Comparison of ENCODE assay signal across 11 cellular contexts in genomic region chr12:32217354-32218310, GRCh38.
DNase-seq lines count a peak whose midpoint lies in the region.
"Had no signal": no experiment of that assay in that cellular context is flagged by ENCODE, and none has a peak within 500 bp of the region (broad histone marks: within the 10 kb centered on the region; RNA-seq: fewer than 3 reads in every experiment).

No MANE protein-coding gene starts in this region.

- no peaks in the 10 kb centered on the region for H3K4me1 ChIP-seq in HAP-1
- H3K4me1 ChIP-seq: neural progenitor cell had no signal

- H3K27me3 ChIP-seq in HAP-1 (ENCODE audit: low read depth): no peaks in the 10 kb centered on the region
- H3K27me3 ChIP-seq: neural progenitor cell had no signal

- in situ Hi-C loops in HAP-1 (cut with MboI; ENCODE audit: low sequenced_read_pairs): no loop called here

- peaks cover 38% of the 10 kb centered on the region for H3K36me3 ChIP-seq in HAP-1 (replicated peaks)

- H3K27ac ChIP-seq in epithelial cell of prostate: no peak overlapping the region
- H3K27ac ChIP-seq: neural progenitor cell had no signal

- H3K4me3 ChIP-seq in skeletal muscle cell (ENCODE audit: low read depth, low read length) (no peak overlapping the region), HAP-1 (no peak overlapping the region)
- H3K4me3 ChIP-seq: neural progenitor cell had no signal

- no peaks in the 10 kb centered on the region for H3K9me3 ChIP-seq in HAP-1

- DNase-seq in SKM-1 treated with dmso at 0.1 percent for 144 hours (lab: John Stamatoyannopoulos, UW; ENCODE audit: unreplicated experiment) (peak; percentile 12), SKM-1 (lab: John Stamatoyannopoulos, UW; ENCODE audit: unreplicated experiment) (no peak), NCI-H345 treated with DMSO at 0.1 percent for 48 hours (lab: John Stamatoyannopoulos, UW; ENCODE audit: unreplicated experiment) (peak; percentile 90), epithelial cell of prostate (ENCODE audit: low read depth, low spot score) (peak; percentile 22), skeletal muscle cell (ENCODE audit: low read depth) (peak; percentile 55), hippocampal formation (lab: John Stamatoyannopoulos, UW) (no peak), NCI-H1105 (lab: John Stamatoyannopoulos, UW) (no peak), HAP-1 (ENCODE audit: low spot score in 2 of 2) (no peak)
- DNase-seq: activated effector memory CD4-positive, alpha-beta T cell treated with anti-CD3 and anti-CD28 coated beads, Interleukin-2, amount 50 U/mL, for 16 hours; NCI-H1417 treated with DMSO at 0.1 percent for 48 hours had no signal

Comparison
In these comparisons a context has a peak if more than half of its experiments do, and no peak if none do; other contexts are left out.
1. DNase-seq: peak in SKM-1 treated with dmso at 0.1 percent for 144 hours (single experiment), NCI-H345 treated with DMSO at 0.1 percent for 48 hours (single experiment), epithelial cell of prostate (single experiment) and skeletal muscle cell (single experiment); none in SKM-1 (single experiment), hippocampal formation (0 of 2), NCI-H1105 (single experiment) and HAP-1 (0 of 2).